10 cellular contexts compared by ENCODE assay signal in genomic region chr17:58323420-58324408, GRCh38. TPM values are rescaled to one million over a fixed set of nuclear protein-coding genes. Genes with fewer than 3 reads are reported as not detected.
DNase-seq lines count a peak whose midpoint lies in the region; ATAC-seq and TF ChIP-seq lines count a peak whose summit lies in the region.
"Had no signal": no experiment of that assay in that cellular context is flagged by ENCODE, and none has a peak within 500 bp of the region (broad histone marks: within the 10 kb centered on the region; RNA-seq: fewer than 3 reads in every experiment).

No MANE protein-coding gene starts in this region.

- H4K8ac ChIP-seq in trophoblast cell (ENCODE audit: low read depth, low read length), result peak overlapping the region; percentile 80

- peak overlapping the region; percentile 45 for H4K12ac ChIP-seq in trophoblast cell (ENCODE audit: low read depth, low read length)

- ATAC-seq in RWPE2 (ENCODE audit: low read depth) (no peak), heart right ventricle (peak in 4 of 8 donors; percentile 38 to 61 (median 52)), HG03460 (IDR thresholded peaks at IDR 0.05; ENCODE audit: unreplicated experiment) (no peak)

- intact Hi-C loops in heart right ventricle (cut with DNase I), result no loop called here

- TF ChIP-seq CTCF in RWPE2 (IDR thresholded peaks at IDR 0.05; ENCODE audit: poor library complexity, severe bottlenecking) (no peak), heart right ventricle (IDR thresholded peaks at IDR 0.05) (no peak)

- WGBS in heart right ventricle, 2 donors, result 27 to 30% methylated on average over 20 of the region's 20 CpGs
- no CpG with 5 or more reads among the region's 20 CpGs for WGBS in trophoblast cell (ENCODE audit: extremely low coverage, insufficient coverage, insufficient read length)

- H2AK5ac ChIP-seq in trophoblast cell (ENCODE audit: low read length), result no peak overlapping the region

- peaks cover 15 to 71% (median 28%) of the 10 kb centered on the region in 11 experiments; a peak in 20 of 22 replicates for H4K20me1 ChIP-seq in BLaER1 treated with 17β-estradiol and CSF1 and Interleukin-3, amounts not matched to agents 10 nM and 100 nM

- peak overlapping the region; percentile 46 for H3K14ac ChIP-seq in trophoblast cell (ENCODE audit: low read length)

- peak overlapping the region; percentile 37 for H2BK120ac ChIP-seq in trophoblast cell (ENCODE audit: insufficient read depth, low read length, poor library complexity)

- peaks cover 4% of the 10 kb centered on the region for H3K79me2 ChIP-seq in trophoblast cell (ENCODE audit: control insufficient read depth, insufficient read depth, low read length, poor library complexity)

- peaks cover 7% of the 10 kb centered on the region for H3K79me1 ChIP-seq in trophoblast cell (ENCODE audit: low read length)

- peak overlapping the region; percentile 28 for H3K18ac ChIP-seq in trophoblast cell (ENCODE audit: low read length)

- peak overlapping the region; percentile 94 to 100 (median 98) for H3K4me2 ChIP-seq in BLaER1 treated with 17β-estradiol and CSF1 and Interleukin-3, amounts not matched to agents 10 nM and 100 nM
- H3K4me2 ChIP-seq in trophoblast cell (ENCODE audit: low read length), result peak overlapping the region; percentile 85

- peaks cover 45 to 78% (median 74%) of the 10 kb centered on the region in 10 experiments for H3K4me1 ChIP-seq in BLaER1 treated with 17β-estradiol and CSF1 and Interleukin-3, amounts not matched to agents 10 nM and 100 nM
- H3K4me1 ChIP-seq in RWPE2 (ENCODE audit: insufficient read depth, poor library complexity, severe bottlenecking), result no peaks in the 10 kb centered on the region
- peaks cover 0 to 15% (median 6%) of the 10 kb centered on the region in 9 donors for H3K4me1 ChIP-seq in heart right ventricle
- H3K4me1 ChIP-seq in trophoblast cell (ENCODE audit: control insufficient read depth in 1 of 2, insufficient read depth in 2 of 2, low read length in 2 of 2), result peaks cover 16 to 24% of the 10 kb centered on the region in 2 experiments

- H2BK5ac ChIP-seq in trophoblast cell (ENCODE audit: low read depth, low read length, poor library complexity), result peak overlapping the region; percentile 6

- H2BK12ac ChIP-seq in trophoblast cell (ENCODE audit: low read length), result peak overlapping the region; percentile 25

- H2AFZ ChIP-seq in trophoblast cell (ENCODE audit: insufficient read depth, low read length, poor library complexity), result peak overlapping the region; percentile 68

- H3K27ac ChIP-seq in BLaER1 treated with 17β-estradiol and CSF1 and Interleukin-3, amounts not matched to agents 10 nM and 100 nM, result peak overlapping the region in 9 of 11 experiments; percentile 26 to 99 (median 64); a peak in 16 of 22 replicates
- H3K27ac ChIP-seq in RWPE2 (ENCODE audit: poor library complexity, severe bottlenecking) (no peak overlapping the region), heart right ventricle (peak overlapping the region in 8 of 10 donors; percentile 39 to 72 (median 56)), trophoblast cell (ENCODE audit: low read depth, low read length) (no peak overlapping the region)

- H3K9ac ChIP-seq in BLaER1 treated with 17β-estradiol and CSF1 and Interleukin-3, amounts not matched to agents 10 nM and 100 nM, result peak overlapping the region; percentile 23 to 100 (median 97); a peak in 21 of 22 replicates
- no peak overlapping the region for H3K9ac ChIP-seq in trophoblast cell (ENCODE audit: low read length)

- DNase-seq in RWPE2 (ENCODE audit: low spot score) (no peak), heart right ventricle (no peak), trophoblast cell (no peak), HuH-7 (ENCODE audit: low spot score) (no peak), D341Med (ENCODE audit: low spot score) (no peak)
- no peak for DNase-seq in effector CD4-positive, alpha-beta T cell

- no peak overlapping the region for H3K23ac ChIP-seq in trophoblast cell (ENCODE audit: low read length)

- H3K4me3 ChIP-seq in BLaER1 treated with 17β-estradiol and CSF1 and Interleukin-3, amounts not matched to agents 10 nM and 100 nM, result peak overlapping the region; percentile 50 to 99 (median 92)
- H3K4me3 ChIP-seq in RWPE2 (ENCODE audit: severe bottlenecking) (peak overlapping the region; percentile 31), heart right ventricle (peak overlapping the region; percentile 34 to 69 (median 60)), trophoblast cell (ENCODE audit: low read depth, low read length) (peak overlapping the region; percentile 39)

- peaks cover 0 to 23% (median 11%) of the 10 kb centered on the region in 11 experiments; a peak in 10 of 22 replicates for H3K27me3 ChIP-seq in BLaER1 treated with 17β-estradiol and CSF1 and Interleukin-3, amounts not matched to agents 10 nM and 100 nM
- H3K27me3 ChIP-seq in RWPE2 (ENCODE audit: insufficient read depth, poor library complexity, severe bottlenecking) (peaks cover 4% of the 10 kb centered on the region), heart right ventricle (peaks cover 0 to 44% (median 29%) of the 10 kb centered on the region in 7 donors), trophoblast cell (ENCODE audit: insufficient read depth, low read length) (no peaks in the 10 kb centered on the region)

- H3K36me3 ChIP-seq in BLaER1 treated with 17β-estradiol and CSF1 and Interleukin-3, amounts not matched to agents 10 nM and 100 nM, result peaks cover 0 to 51% (median 30%) of the 10 kb centered on the region in 11 experiments; a peak in 17 of 22 replicates
- H3K36me3 ChIP-seq in RWPE2 (ENCODE audit: low read depth), result no peaks in the 10 kb centered on the region
- H3K36me3 ChIP-seq in heart right ventricle, result no peaks in the 10 kb centered on the region
- H3K36me3 ChIP-seq in trophoblast cell (ENCODE audit: control insufficient read depth in 1 of 2, insufficient read depth in 2 of 2, low read length in 2 of 2), result no peaks in the 10 kb centered on the region

- peak overlapping the region; percentile 64 for H4K91ac ChIP-seq in trophoblast cell (ENCODE audit: low read depth, low read length)

- no peaks in the 10 kb centered on the region for H3K9me3 ChIP-seq in BLaER1 treated with 17β-estradiol and CSF1 and Interleukin-3, amounts not matched to agents 10 nM and 100 nM (replicated peaks in 1 of 11)
- no peaks in the 10 kb centered on the region for H3K9me3 ChIP-seq in RWPE2 (ENCODE audit: severe bottlenecking)
- H3K9me3 ChIP-seq in heart right ventricle, result no peaks in the 10 kb centered on the region
- H3K9me3 ChIP-seq in trophoblast cell (ENCODE audit: insufficient read depth, low read depth, low read length), result no peaks in the 10 kb centered on the region

- H3K4ac ChIP-seq in trophoblast cell (ENCODE audit: low read depth, low read length), result no peak overlapping the region

RNA-seq across cellular contexts. Expression of gene TSPOAP1, which starts 4.9 kb away (rescaled TPM):
- 10 to 100 TPM in 8 of 10 donors, 1 to 10 TPM in 2; 6.0 to 18.7 (median 12.4) TPM for total RNA-seq in heart right ventricle
- polyA plus RNA-seq in heart right ventricle, result 10 to 100 TPM in 1 of 2 donors, 1 to 10 TPM in 1; 1.6 to 35.6 TPM
- polyA plus RNA-seq in trophoblast cell (2013), result 1.1 and 1.3 TPM in 2 replicates
- total RNA-seq: dermis microvascular lymphatic vessel endothelial cell, H4 had no signal

RNA-seq across cellular contexts. Expression of gene SUPT4H1, which starts 28.3 kb away (rescaled TPM):
- total RNA-seq in heart right ventricle, result 10 to 100 TPM; 49.0 to 73.4 (median 59.8) TPM
- polyA plus RNA-seq in heart right ventricle, result 10 to 100 TPM; 38.0 to 95.0 TPM
- polyA plus RNA-seq in trophoblast cell (2013), result 63.5 and 64.6 TPM in 2 replicates

RNA-seq across cellular contexts. Expression of gene MPO, which starts 43.0 kb away (rescaled TPM):
- total RNA-seq in heart right ventricle, result 1 to 10 TPM in 1 of 10 donors, under 1 TPM in 7, not detected in 2; 0.08 to 2.5 (median 0.25) TPM
- polyA plus RNA-seq in heart right ventricle, result under 1 TPM; 0.07 to 0.15 TPM
- not detected in 2 replicates for polyA plus RNA-seq in trophoblast cell (2013)
- total RNA-seq: dermis microvascular lymphatic vessel endothelial cell, H4 had no signal

Comparison
In these comparisons a context has a peak if more than half of its experiments do, and no peak if none do; other contexts are left out.
1. H3K27ac ChIP-seq: peak in BLaER1 treated with 17β-estradiol and CSF1 and Interleukin-3, amounts not matched to agents 10 nM and 100 nM (9 of 11) and heart right ventricle (8 of 10); none in RWPE2 (single experiment) and trophoblast cell (single experiment).
2. H3K4me3 ChIP-seq: peak in every context shown above with its lines; median percentile 92 in BLaER1 treated with 17β-estradiol and CSF1 and Interleukin-3, amounts not matched to agents 10 nM and 100 nM; 60 in heart right ventricle; 39 in trophoblast cell; 31 in RWPE2.